In the genomic region with DNA sequence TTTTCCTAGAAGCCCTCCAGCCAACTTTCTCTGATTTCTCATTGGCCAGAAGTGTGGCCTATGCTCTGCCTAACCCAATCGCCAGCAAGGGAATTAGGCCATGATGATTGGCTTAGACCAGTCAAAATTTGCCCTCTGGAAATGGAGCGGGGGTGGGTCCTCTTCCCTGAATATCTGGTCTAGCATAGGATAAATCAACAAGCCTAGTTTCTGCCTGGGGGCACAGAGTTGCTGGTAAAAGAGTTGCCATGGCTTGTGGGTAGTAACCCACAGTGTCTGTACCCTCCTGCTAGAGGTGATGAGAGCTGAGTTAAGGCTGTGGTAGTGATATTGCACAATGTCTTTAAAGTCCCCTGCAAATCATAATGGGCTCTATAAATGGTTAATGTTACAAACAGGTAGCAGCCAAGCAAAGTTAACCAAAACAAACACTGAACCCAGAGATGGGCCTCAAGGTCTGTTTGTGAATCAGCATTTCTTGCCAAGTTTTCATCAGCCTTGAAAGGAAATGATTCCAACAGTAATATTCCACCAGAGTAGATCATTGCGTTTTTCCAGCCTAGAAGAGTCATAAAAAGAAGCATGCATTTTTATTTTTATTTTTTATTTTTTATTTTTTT, we compare ENCODE assay signal across 14 cellular contexts. TPM values are rescaled to one million over a fixed set of nuclear protein-coding genes. Genes with fewer than 3 reads are reported as not detected.
DNase-seq lines count a peak whose midpoint lies in the region; ATAC-seq, FAIRE-seq and TF ChIP-seq lines count a peak whose summit lies in the region.
"Had no signal": no experiment of that assay in that cellular context is flagged by ENCODE, and none has a peak within 500 bp of the region (broad histone marks: within the 10 kb centered on the region; RNA-seq: fewer than 3 reads in every experiment).

No MANE protein-coding gene starts in this region.

- no peaks in the 10 kb centered on the region for H3K9me3 Mint-ChIP-seq in activated T-cell treated with anti-CD3 and anti-CD28 coated beads, Interleukin-2, amount 50 U/mL, for 24 hours
- no peaks in the 10 kb centered on the region for H3K9me3 Mint-ChIP-seq in stimulated activated effector memory CD8-positive, alpha-beta T cell treated with anti-CD3 and anti-CD28 coated beads, Interleukin-12 subunit alpha, Interleukin-12 subunit beta, amount 100 ng/mL, for 72 hours

- no peaks in the 10 kb centered on the region for H3K27me3 Mint-ChIP-seq in activated T-cell treated with anti-CD3 and anti-CD28 coated beads, Interleukin-2, amount 50 U/mL, for 24 hours

- no peaks in the 10 kb centered on the region for H3K9me3 ChIP-seq in endothelial cell of umbilical vein (replicated peaks; ENCODE audit: control insufficient read depth, insufficient read depth, low read length)
- H3K9me3 ChIP-seq: spleen, uterus had no signal

- POLR2A ChIA-PET in endothelial cell of umbilical vein (lab: Charles Lee): no interaction called here

- H3K9me1 ChIP-seq in endothelial cell of umbilical vein (replicated peaks; ENCODE audit: control insufficient read depth, extremely low read depth, insufficient read depth, low read length): no peaks in the 10 kb centered on the region

- no peaks in the 10 kb centered on the region for H3K79me2 ChIP-seq in endothelial cell of umbilical vein (ENCODE audit: control insufficient read depth, insufficient read depth, low read length)

- dilution Hi-C loops in endothelial cell of umbilical vein (cut with MboI; ENCODE audit: extremely low pct_ligation_motif_present, low sequenced_read_pairs): no loop called here

- H3K27me3 ChIP-seq in endothelial cell of umbilical vein (ENCODE audit: control insufficient read depth in 2 of 2, insufficient read depth in 2 of 2, low read length in 2 of 2): no peaks in the 10 kb centered on the region
- H3K27me3 ChIP-seq: spleen, uterus had no signal

- peak overlapping the region; percentile 76 for H3K27ac Mint-ChIP-seq in activated T-cell treated with anti-CD3 and anti-CD28 coated beads, Interleukin-2, amount 50 U/mL, for 24 hours
- peak overlapping the region; percentile 79 for H3K27ac Mint-ChIP-seq in stimulated activated effector memory CD8-positive, alpha-beta T cell treated with anti-CD3 and anti-CD28 coated beads, Interleukin-12 subunit alpha, Interleukin-12 subunit beta, amount 100 ng/mL, for 72 hours

- peak; percentile 18 for FAIRE-seq in endothelial cell of umbilical vein (lab: Jason Lieb, UNC)
- FAIRE-seq: islet of Langerhans had no signal

- H3K4me3 Mint-ChIP-seq in activated T-cell treated with anti-CD3 and anti-CD28 coated beads, Interleukin-2, amount 50 U/mL, for 24 hours: no peak overlapping the region
- H3K4me3 Mint-ChIP-seq in stimulated activated effector memory CD8-positive, alpha-beta T cell treated with anti-CD3 and anti-CD28 coated beads, Interleukin-12 subunit alpha, Interleukin-12 subunit beta, amount 100 ng/mL, for 72 hours: no peak overlapping the region

- H3K4me1 Mint-ChIP-seq in activated T-cell treated with anti-CD3 and anti-CD28 coated beads, Interleukin-2, amount 50 U/mL, for 24 hours (ENCODE audit: low read depth): peaks cover 45% of the 10 kb centered on the region
- H3K4me1 Mint-ChIP-seq in stimulated activated effector memory CD8-positive, alpha-beta T cell treated with anti-CD3 and anti-CD28 coated beads, Interleukin-12 subunit alpha, Interleukin-12 subunit beta, amount 100 ng/mL, for 72 hours: peaks cover 60% of the 10 kb centered on the region

- no peak for TF ChIP-seq POLR2A in endothelial cell of umbilical vein (IDR thresholded peaks at IDR 0.05; ENCODE audit: low read depth, low read length)

- H3K4me1 ChIP-seq in endothelial cell of umbilical vein (ENCODE audit: control insufficient read depth, extremely low read depth, insufficient read depth, low read length): no peaks in the 10 kb centered on the region
- H3K4me1 ChIP-seq: uterus had no signal

- H3K36me3 ChIP-seq in endothelial cell of umbilical vein (ENCODE audit: control insufficient read depth in 2 of 2, extremely low read depth in 1 of 2, insufficient read depth in 2 of 2, low read length in 2 of 2): no peaks in the 10 kb centered on the region
- H3K36me3 ChIP-seq: uterus had no signal

- H3K27ac ChIP-seq in endothelial cell of umbilical vein (ENCODE audit: insufficient read depth, low read depth, low read length): no peak overlapping the region
- H3K27ac ChIP-seq: spleen had no signal

- intact Hi-C loops in endothelial cell of umbilical vein (cut with micrococcal nuclease): no loop called here

- no peak overlapping the region for H2AFZ ChIP-seq in endothelial cell of umbilical vein (ENCODE audit: low read depth, low read length)

- H4K20me1 ChIP-seq in endothelial cell of umbilical vein (replicated peaks; ENCODE audit: control insufficient read depth, extremely low read depth, insufficient read depth, low read length): no peaks in the 10 kb centered on the region

- H3K4me3 ChIP-seq in endothelial cell of umbilical vein (replicated peaks in 1 of 3; ENCODE audit: insufficient read depth in 1 of 3, low read depth in 1 of 3, low read length in 3 of 3): no peak overlapping the region
- H3K4me3 ChIP-seq: spleen, uterus had no signal

- TF ChIP-seq CTCF in endothelial cell of umbilical vein (IDR thresholded peaks at IDR 0.05; ENCODE audit: extremely low read depth in 1 of 2, insufficient read depth in 1 of 2, low read depth in 1 of 2, low read length in 2 of 2): no peak

- BruUV-seq in endothelial cell of umbilical vein (replicated peaks; lab: Mats Ljungman, UMichigan): no TSS peak

- peaks cover 90% of the 10 kb centered on the region for H3K36me3 Mint-ChIP-seq in activated T-cell treated with anti-CD3 and anti-CD28 coated beads, Interleukin-2, amount 50 U/mL, for 24 hours (ENCODE audit: low read depth)
- H3K36me3 Mint-ChIP-seq in stimulated activated effector memory CD8-positive, alpha-beta T cell treated with anti-CD3 and anti-CD28 coated beads, Interleukin-12 subunit alpha, Interleukin-12 subunit beta, amount 100 ng/mL, for 72 hours: peaks cover 100% of the 10 kb centered on the region

- peak; percentile 62 for ATAC-seq in stimulated activated effector memory CD8-positive, alpha-beta T cell treated with anti-CD3 and anti-CD28 coated beads, Interleukin-12 subunit alpha, Interleukin-12 subunit beta, amount 100 ng/mL, for 72 hours
- ATAC-seq: Right ventricle myocardium inferior had no signal

- H3K9ac ChIP-seq in endothelial cell of umbilical vein (replicated peaks; ENCODE audit: extremely low read depth, insufficient read depth, low read length): no peak overlapping the region

- no peak for DNase-seq in activated T-cell treated with anti-CD3 and anti-CD28 coated beads, Interleukin-2, amount 50 U/mL, for 24 hours
- no peak for DNase-seq in activated T-cell treated with anti-CD3 and anti-CD28 coated beads, Interleukin-2, amount 50 U/mL, for 48 hours
- peak; percentile 78 for DNase-seq in RPMI7951 (ENCODE audit: low read depth)
- no peak for DNase-seq in endothelial cell of umbilical vein (ENCODE audit: low read depth, low spot score)
- DNase-seq in stimulated activated effector memory CD8-positive, alpha-beta T cell treated with anti-CD3 and anti-CD28 coated beads, Interleukin-12 subunit alpha, Interleukin-12 subunit beta, amount 100 ng/mL, for 72 hours (ENCODE audit: low spot score in 2 of 2): no peak
- no peak for DNase-seq in nucleus accumbens (lab: John Stamatoyannopoulos, UW)
- no peak for DNase-seq in D341Med (ENCODE audit: low spot score)
- DNase-seq in NCI-H2171 (lab: John Stamatoyannopoulos, UW): no peak
- DNase-seq: central memory CD4-positive, alpha-beta T cell; MM.1S; spleen had no signal

- CTCF ChIA-PET in endothelial cell of umbilical vein (lab: Charles Lee): no interaction called here

- no peak overlapping the region for H3K4me2 ChIP-seq in endothelial cell of umbilical vein (ENCODE audit: insufficient read depth, low read length)

TF ChIP-seq in endothelial cell of umbilical vein, 7 proteins besides CTCF, POLR2A, EP300 and RAD21:
- no peak for TF ChIP-seq MYC (IDR thresholded peaks at IDR 0.05; ENCODE audit: low read depth, low read length)
- TF ChIP-seq POLR2AphosphoS5 (IDR thresholded peaks at IDR 0.05; ENCODE audit: insufficient read depth, low read depth, low read length): no peak
- no peak for TF ChIP-seq GATA2 (IDR thresholded peaks at IDR 0.05; ENCODE audit: insufficient read depth, insufficient read length, low read depth, low read length)
- TF ChIP-seq, protein P1, sequence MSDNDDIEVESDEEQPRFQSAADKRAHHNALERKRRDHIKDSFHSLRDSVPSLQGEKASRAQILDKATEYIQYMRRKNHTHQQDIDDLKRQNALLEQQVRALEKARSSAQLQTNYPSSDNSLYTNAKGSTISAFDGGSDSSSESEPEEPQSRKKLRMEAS (IDR thresholded peaks at IDR 0.05; ENCODE audit: insufficient read depth, insufficient read length): no peak
- no peak for TF ChIP-seq JUN (IDR thresholded peaks at IDR 0.05; ENCODE audit: borderline replicate concordance, insufficient read depth, insufficient read length, low read depth)
- TF ChIP-seq FOS (IDR thresholded peaks at IDR 0.05; ENCODE audit: borderline replicate concordance, insufficient read depth, low read length): no peak
- TF ChIP-seq EZH2 (IDR thresholded peaks at IDR 0.05; ENCODE audit: borderline replicate concordance, low read depth, low read length, severe bottlenecking): no peak

RNA-seq across cellular contexts. Expression of gene GALM, which starts 19.3 kb away (rescaled TPM):
- 47.0 and 48.5 TPM in 2 replicates for total RNA-seq in RPMI7951 (2014; rRNA removed; shearing (Covaris generic))
- total RNA-seq in endothelial cell of umbilical vein: 5.4 and 6.1 TPM in 2 replicates
- polyA plus RNA-seq in endothelial cell of umbilical vein: 4.6 and 4.8 TPM in 2 replicates
- polyA plus RNA-seq in endothelial cell of umbilical vein (2011; cell fraction: cytosol; rRNA removed): 4.9 and 5.8 TPM in 2 replicates
- polyA plus RNA-seq in endothelial cell of umbilical vein (2011; cell fraction: nucleus; rRNA removed): 3.5 and 3.8 TPM in 2 replicates
- 8.4 and 8.9 TPM in 2 replicates for polyA plus RNA-seq in endothelial cell of umbilical vein (2012)
- 4.8 and 6.7 TPM in 2 replicates for polyA minus RNA-seq in endothelial cell of umbilical vein
- 8.4 TPM for polyA minus RNA-seq in endothelial cell of umbilical vein (2011; cell fraction: cytosol; rRNA and poly(A)+ RNA removed)
- polyA minus RNA-seq in endothelial cell of umbilical vein (2011; cell fraction: nucleus; rRNA and poly(A)+ RNA removed): 2.0 and 2.7 TPM in 2 replicates
